In the genomic region with DNA sequence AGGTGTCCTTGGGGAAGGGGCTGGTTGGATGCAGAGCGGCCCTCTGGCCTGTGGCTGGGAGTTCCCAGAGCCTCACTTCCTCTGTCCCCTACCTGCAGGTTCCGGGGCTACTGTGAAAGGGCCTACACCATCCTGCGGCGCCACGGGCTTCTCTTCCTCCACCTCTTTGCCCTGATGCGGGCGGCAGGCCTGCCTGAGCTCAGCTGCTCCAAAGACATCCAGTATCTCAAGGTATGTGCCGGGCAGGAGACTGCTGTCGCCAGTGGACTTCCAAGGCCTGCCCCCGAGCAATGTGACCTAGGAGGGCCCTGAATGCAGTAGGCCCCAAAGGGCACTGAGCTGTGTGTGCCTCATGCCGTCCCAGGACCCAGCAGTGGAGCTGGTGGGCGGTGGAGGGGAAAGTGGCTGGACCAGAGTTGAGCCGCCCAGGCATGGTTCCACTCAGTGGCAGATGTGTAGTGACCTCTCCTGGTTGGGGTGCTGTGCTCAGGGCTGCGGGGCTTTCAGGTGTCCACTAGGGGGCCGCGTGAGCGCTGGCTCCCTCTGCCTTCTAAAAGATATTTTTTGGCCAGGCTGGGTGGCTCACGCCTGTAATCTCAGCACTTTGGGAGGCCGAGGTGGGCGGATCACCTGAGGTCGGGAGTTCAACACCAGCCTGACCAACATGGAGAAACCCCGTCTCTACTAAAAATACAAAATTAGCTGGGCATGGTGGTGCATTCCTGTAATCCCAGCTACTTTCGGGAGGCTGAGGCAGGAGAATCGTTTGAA, we compare ENCODE assay signal across 8 cellular contexts.
DNase-seq lines count a peak whose midpoint lies in the region; ATAC-seq, FAIRE-seq and TF ChIP-seq lines count a peak whose summit lies in the region.

No MANE protein-coding gene starts in this region.

- peak; percentile 97 for TF ChIP-seq CTCF in Panc1 (IDR thresholded peaks at IDR 0.05)
- peak; percentile 70 to 91 for TF ChIP-seq CTCF in fibroblast of lung (conservative IDR thresholded peaks at IDR 0.05 in 1 of 2, IDR thresholded peaks at IDR 0.05 in 1 of 2; ENCODE audit: low read depth in 1 of 2, low read length in 2 of 2)
- peak; percentile 42 to 67 (median 56) for TF ChIP-seq CTCF in pancreas (IDR thresholded peaks at IDR 0.05)

- no peaks in the 10 kb centered on the region for H3K4me1 ChIP-seq in Panc1 (ENCODE audit: control insufficient read depth, insufficient read depth, low read length)
- H3K4me1 ChIP-seq in fibroblast of lung (ENCODE audit: control insufficient read depth, extremely low read depth, insufficient read depth, low read length): no peaks in the 10 kb centered on the region
- no peaks in the 10 kb centered on the region for H3K4me1 ChIP-seq in pancreas

- H3K36me3 ChIP-seq in Panc1 (ENCODE audit: control insufficient read depth, insufficient read depth, low read length) (peaks cover 3% of the 10 kb centered on the region; the same call in 1 of the 2 replicates), fibroblast of lung (ENCODE audit: control insufficient read depth, insufficient read depth, low read length) (peaks cover 10% of the 10 kb centered on the region), pancreas (peaks cover 0 to 16% (median 2%) of the 10 kb centered on the region in 3 donors)

- CTCF ChIA-PET in Panc1 (lab: Charles Lee): interaction anchor here (0.6 kb wide), 1 partner anchor 12 kb away, joined by 8 read pairs; no protein-coding TSS in a partner anchor

- H3K9ac ChIP-seq in fibroblast of lung (ENCODE audit: insufficient read depth, low read length): no peak overlapping the region

- ATAC-seq in HG03354 (IDR thresholded peaks at IDR 0.05; ENCODE audit: poor library complexity, severe bottlenecking, unreplicated experiment): peak; percentile 80
- ATAC-seq in Panc1: peak; percentile 88
- peak; percentile 51 to 85 (median 74) for ATAC-seq in pancreas
- no peak for ATAC-seq in GM19467 (IDR thresholded peaks at IDR 0.05; ENCODE audit: unreplicated experiment)
- no peak for ATAC-seq in GM21447 (IDR thresholded peaks at IDR 0.05; ENCODE audit: unreplicated experiment)

- in situ Hi-C loops in Panc1 (cut with HindIII; ENCODE audit: low pct_unique_long_range_greater_than_20kb, low sequenced_read_pairs): no loop called here

- 77% methylated on average over 24 of the region's 24 CpGs for WGBS in pancreas, 2 donors

- no peaks in the 10 kb centered on the region for H3K27me3 ChIP-seq in Panc1 (ENCODE audit: control insufficient read depth, insufficient read depth, low read length)
- H3K27me3 ChIP-seq in fibroblast of lung (ENCODE audit: control insufficient read depth, insufficient read depth, low read length): no peaks in the 10 kb centered on the region
- H3K27me3 ChIP-seq in pancreas: no peaks in the 10 kb centered on the region

- BruUV-seq in Panc1 (replicated peaks; lab: Mats Ljungman, UMichigan): no TSS peak

- intact Hi-C loops in Panc1 (cut with micrococcal nuclease; ENCODE audit: unreplicated experiment): no loop called here
- intact Hi-C loops in pancreas (cut with DNase I): loop anchor here in 1 of 3 donors (5.0 kb wide), 1 partner anchor 137 kb away; no protein-coding TSS in a partner anchor

- no peak for FAIRE-seq in pancreas (lab: Jason Lieb, UNC)

- no peak overlapping the region for H3K4me2 ChIP-seq in fibroblast of lung (ENCODE audit: extremely low read depth, insufficient read depth, low read length)

- H3K79me2 ChIP-seq in fibroblast of lung (ENCODE audit: control insufficient read depth, insufficient read depth, low read length): no peaks in the 10 kb centered on the region

- H2AFZ ChIP-seq in fibroblast of lung (ENCODE audit: low read length): no peak overlapping the region

- POLR2A ChIA-PET in Panc1 (lab: Charles Lee): interaction anchor here (0.6 kb wide), 1 partner anchor 22 kb away, joined by 3 read pairs; no protein-coding TSS in a partner anchor

- H4K20me1 ChIP-seq in fibroblast of lung (ENCODE audit: control insufficient read depth, extremely low read depth, insufficient read depth, low read length): no peaks in the 10 kb centered on the region

- H3K4me3 ChIP-seq in Panc1 (ENCODE audit: low read depth in 2 of 2, low read length in 2 of 2) (no peak overlapping the region), fibroblast of lung (replicated peaks in 1 of 4; ENCODE audit: control extremely low read depth in 1 of 4, insufficient read depth in 1 of 4, low read depth in 3 of 4, low read length in 4 of 4) (no peak overlapping the region), pancreas (no peak overlapping the region)

- DNase-seq in GDM1 (lab: John Stamatoyannopoulos, UW) (peak; percentile 51), Panc1 (ENCODE audit: low read depth, low spot score) (peak; percentile 28), fibroblast of lung (ENCODE audit: low read depth in 2 of 2) (peak; percentile 30 to 53), pancreas (peak in 4 of 6 donors; percentile 45 to 75 (median 58))
- peak; percentile 78 to 83 for DNase-seq in activated T-cell treated with anti-CD3 and anti-CD28 coated beads, Interleukin-2, amount 50 U/mL, for 48 hours

- H3K9me3 ChIP-seq in Panc1 (ENCODE audit: control insufficient read depth, insufficient read depth, low read depth, low read length) (peaks cover 9% of the 10 kb centered on the region), fibroblast of lung (ENCODE audit: control insufficient read depth, insufficient read depth, low read depth, low read length) (no peaks in the 10 kb centered on the region), pancreas (no peaks in the 10 kb centered on the region)

- H3K27ac ChIP-seq in Panc1 (ENCODE audit: low read length) (no peak overlapping the region), fibroblast of lung (ENCODE audit: insufficient read depth, low read length) (no peak overlapping the region), pancreas (no peak overlapping the region)

Comparison
In these comparisons a context has a peak if more than half of its experiments do, and no peak if none do; other contexts are left out.
1. DNase-seq: peak in every context shown above with its lines; median percentile 80 in activated T-cell treated with anti-CD3 and anti-CD28 coated beads, Interleukin-2, amount 50 U/mL, for 48 hours; 58 in pancreas; 51 in GDM1; 42 in fibroblast of lung; 28 in Panc1.
2. ATAC-seq: peak in HG03354 (single experiment), Panc1 (single experiment) and pancreas (4 of 4); none in GM19467 (single experiment) and GM21447 (single experiment).
3. Peak in every context shown above with its lines, with median percentiles within 50 percentile points of each other: CTCF ChIP-seq.